1 cellular context compared by ENCODE assay signal in genomic region chr7:44847509-44847919, GRCh38.
TF ChIP-seq lines count a peak whose summit lies in the region.

No MANE protein-coding gene starts in this region.

TF ChIP-seq in HepG2, 621 proteins besides CTCF, POLR2A, EP300 and RAD21 (continued from another document):
- peak; percentile 40; the same call in 1 of the 2 replicates for TF ChIP-seq ZNF574 (CRISPR knock-in tag; IDR thresholded peaks at IDR 0.05)
- no peak for TF ChIP-seq ZNF761 (CRISPR knock-in tag; conservative IDR thresholded peaks at IDR 0.05)
- TF ChIP-seq HDAC2 (CRISPR knock-in tag; IDR thresholded peaks at IDR 0.05): 0 out of 2 replicates have a peak, but pooled peaks have one; percentile 17
- TF ChIP-seq SAP130 (CRISPR knock-in tag; IDR thresholded peaks at IDR 0.05; ENCODE audit: low read depth): peak; percentile 81
- TF ChIP-seq ZNF317 (CRISPR knock-in tag; IDR thresholded peaks at IDR 0.05): peak; percentile 0; the same call in 1 of the 2 replicates
- TF ChIP-seq ZNF33A (CRISPR knock-in tag; IDR thresholded peaks at IDR 0.05; ENCODE audit: borderline replicate concordance): no peak
- peak; percentile 16; the same call in 1 of the 2 replicates for TF ChIP-seq SPEN (CRISPR knock-in tag; IDR thresholded peaks at IDR 0.05; ENCODE audit: low read depth)
- peak; percentile 85 to 93; a peak in 3 of 4 replicates for TF ChIP-seq HMGXB4 (CRISPR knock-in tag; IDR thresholded peaks at IDR 0.05; ENCODE audit: borderline replicate concordance in 1 of 2, low read depth in 1 of 2)
- 0 out of 2 replicates have a peak, but pooled peaks have one; percentile 18 for TF ChIP-seq ZNF230 (CRISPR knock-in tag; IDR thresholded peaks at IDR 0.05)
- TF ChIP-seq KDM5A (IDR thresholded peaks at IDR 0.05; ENCODE audit: borderline replicate concordance, low read length): peak; percentile 21; the same call in 1 of the 2 replicates
- peak; percentile 43; the same call in 1 of the 2 replicates for TF ChIP-seq PHF8 (CRISPR knock-in tag; IDR thresholded peaks at IDR 0.05)
- TF ChIP-seq MBNL3 (CRISPR knock-in tag; conservative IDR thresholded peaks at IDR 0.05): no peak
- TF ChIP-seq ZFP91 (CRISPR knock-in tag; IDR thresholded peaks at IDR 0.05; ENCODE audit: borderline replicate concordance): peak; percentile 22; the same call in 1 of the 2 replicates
